Comparison of ENCODE assay signal across 8 cellular contexts in the genomic region with DNA sequence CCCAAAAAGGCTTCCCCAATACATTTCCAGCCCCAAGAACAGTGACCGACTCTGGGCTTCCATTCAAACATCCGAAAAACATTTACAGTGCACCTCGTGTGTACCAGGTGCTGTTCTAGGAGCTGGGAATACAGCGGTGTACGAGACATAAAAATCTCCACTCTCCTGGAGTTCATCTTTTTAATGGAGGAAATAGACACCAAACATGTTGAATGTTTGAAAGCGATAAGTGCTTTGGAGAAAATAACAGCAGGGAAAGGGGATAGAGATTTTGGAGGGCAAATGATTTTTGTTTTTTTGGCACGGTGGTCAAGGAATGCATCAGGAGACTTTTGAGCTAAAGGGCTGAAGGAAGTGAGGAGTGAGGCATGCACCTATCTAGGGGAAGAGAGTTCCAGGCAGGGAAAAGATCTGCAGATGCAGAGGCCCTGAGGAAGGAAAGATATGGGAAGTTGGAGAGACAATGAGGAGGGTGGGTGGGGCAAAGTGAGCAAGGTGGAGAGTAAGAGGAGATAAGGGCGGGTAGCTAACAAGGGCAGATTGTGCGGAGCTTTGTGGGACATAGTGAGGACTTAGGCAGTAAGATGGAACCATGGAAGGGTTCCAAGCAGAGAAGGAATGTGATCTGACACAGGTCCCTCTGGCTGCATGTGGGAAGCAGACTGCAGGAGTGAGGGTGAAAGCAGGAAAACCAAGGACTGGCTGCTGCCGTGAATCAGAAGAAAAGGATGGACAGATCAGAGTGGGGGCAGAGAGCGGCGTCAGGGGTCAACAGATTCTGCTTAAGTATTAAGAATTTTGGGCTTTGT. TPM values are rescaled to one million over a fixed set of nuclear protein-coding genes. Genes with fewer than 3 reads are reported as not detected.
DNase-seq lines count a peak whose midpoint lies in the region; ATAC-seq and TF ChIP-seq lines count a peak whose summit lies in the region.

No MANE protein-coding gene starts in this region.

- no peak for TF ChIP-seq CTCF in activated CD8-positive, alpha-beta T cell treated with anti-CD3 and anti-CD28 coated beads for 36 hours (IDR thresholded peaks at IDR 0.05)
- no peak for TF ChIP-seq CTCF in hepatocyte (IDR thresholded peaks at IDR 0.05; ENCODE audit: poor library complexity)

- H3K79me2 ChIP-seq in hepatocyte = peaks cover 40% of the 10 kb centered on the region

- peaks cover under 1% of the 10 kb centered on the region for H4K20me1 ChIP-seq in hepatocyte (ENCODE audit: insufficient read depth, poor library complexity, severe bottlenecking)

- peak overlapping the region; percentile 86 for H2AFZ ChIP-seq in hepatocyte

- peak overlapping the region; percentile 95 for H3K27ac Mint-ChIP-seq in activated CD8-positive, alpha-beta T cell treated with anti-CD3 and anti-CD28 coated beads for 36 hours
- H3K27ac Mint-ChIP-seq in stimulated activated effector memory CD8-positive, alpha-beta T cell treated with anti-CD3 and anti-CD28 coated beads, Interleukin-12 subunit alpha, Interleukin-12 subunit beta, amount 100 ng/mL, for 72 hours = peak overlapping the region; percentile 93

- no peaks in the 10 kb centered on the region for H3K9me2 ChIP-seq in hepatocyte (replicated peaks; ENCODE audit: insufficient read depth)

- peak overlapping the region; percentile 21 for H3K4me3 ChIP-seq in hepatocyte

- H3K4me3 Mint-ChIP-seq in activated CD8-positive, alpha-beta T cell treated with anti-CD3 and anti-CD28 coated beads for 36 hours = peak overlapping the region; percentile 91
- H3K4me3 Mint-ChIP-seq in stimulated activated effector memory CD8-positive, alpha-beta T cell treated with anti-CD3 and anti-CD28 coated beads, Interleukin-12 subunit alpha, Interleukin-12 subunit beta, amount 100 ng/mL, for 72 hours = peak overlapping the region; percentile 94

- POLR2A ChIA-PET in activated CD8-positive, alpha-beta T cell treated with anti-CD3 and anti-CD28 coated beads for 36 hours (lab: Charles Lee) = interaction anchor here (0.7 to 2.1 kb wide), 5 partner anchors 9 to 124 kb away, joined by 3 to 21 read pairs (median 5); partner anchors contain the start of genes DYRK1B and PSMC4

- H3K4me1 Mint-ChIP-seq in activated CD8-positive, alpha-beta T cell treated with anti-CD3 and anti-CD28 coated beads for 36 hours (ENCODE audit: low read depth) = peaks cover 35% of the 10 kb centered on the region
- H3K4me1 Mint-ChIP-seq in stimulated activated effector memory CD8-positive, alpha-beta T cell treated with anti-CD3 and anti-CD28 coated beads, Interleukin-12 subunit alpha, Interleukin-12 subunit beta, amount 100 ng/mL, for 72 hours = peaks cover 47% of the 10 kb centered on the region

- 45% methylated on average over 12 of the region's 12 CpGs for WGBS in hepatocyte (ENCODE audit: low lambda C conversion rate, missing lambda C conversion rate)

- peak; percentile 25 for DNase-seq in NCI-H146 (lab: John Stamatoyannopoulos, UW)
- DNase-seq in NCI-H146 treated with DMSO at 0.1 percent for 48 hours (lab: John Stamatoyannopoulos, UW; ENCODE audit: unreplicated experiment) = no peak
- no peak for DNase-seq in activated CD8-positive, alpha-beta T cell treated with anti-CD3 and anti-CD28 coated beads for 36 hours
- peak; percentile 35 for DNase-seq in hepatocyte (ENCODE audit: low spot score)
- DNase-seq in stimulated activated effector memory CD8-positive, alpha-beta T cell treated with anti-CD3 and anti-CD28 coated beads, Interleukin-12 subunit alpha, Interleukin-12 subunit beta, amount 100 ng/mL, for 72 hours (ENCODE audit: low spot score in 2 of 2) = no peak
- no peak for DNase-seq in T-helper 9 cell
- DNase-seq in HuH-7.5 (ENCODE audit: low spot score) = no peak

- H3K4me2 ChIP-seq in hepatocyte = peak overlapping the region; percentile 78

- H3K27me3 ChIP-seq in hepatocyte = no peaks in the 10 kb centered on the region

- H3K27ac ChIP-seq in hepatocyte = peak overlapping the region; percentile 93

- no peaks in the 10 kb centered on the region for H3K27me3 Mint-ChIP-seq in activated CD8-positive, alpha-beta T cell treated with anti-CD3 and anti-CD28 coated beads for 36 hours

- no peak for ATAC-seq in activated CD8-positive, alpha-beta T cell treated with anti-CD3 and anti-CD28 coated beads for 36 hours
- ATAC-seq in stimulated activated effector memory CD8-positive, alpha-beta T cell treated with anti-CD3 and anti-CD28 coated beads, Interleukin-12 subunit alpha, Interleukin-12 subunit beta, amount 100 ng/mL, for 72 hours = no peak
- no peak for ATAC-seq in HG03175 (IDR thresholded peaks at IDR 0.05; ENCODE audit: unreplicated experiment)

- H3K4me1 ChIP-seq in hepatocyte (ENCODE audit: insufficient read depth) = peaks cover 22% of the 10 kb centered on the region

- intact Hi-C loops in activated CD8-positive, alpha-beta T cell treated with anti-CD3 and anti-CD28 coated beads for 36 hours (cut with micrococcal nuclease) = no loop called here

- peaks cover 31% of the 10 kb centered on the region for H3K36me3 Mint-ChIP-seq in activated CD8-positive, alpha-beta T cell treated with anti-CD3 and anti-CD28 coated beads for 36 hours (ENCODE audit: low read depth)
- H3K36me3 Mint-ChIP-seq in stimulated activated effector memory CD8-positive, alpha-beta T cell treated with anti-CD3 and anti-CD28 coated beads, Interleukin-12 subunit alpha, Interleukin-12 subunit beta, amount 100 ng/mL, for 72 hours = peaks cover 47% of the 10 kb centered on the region

- no peaks in the 10 kb centered on the region for H3K9me3 ChIP-seq in hepatocyte (ENCODE audit: low read depth)

- CTCF ChIA-PET in activated CD8-positive, alpha-beta T cell treated with anti-CD3 and anti-CD28 coated beads for 36 hours (lab: Charles Lee) = interaction anchor here (2.0 to 5.8 kb wide), 4 partner anchors 13 to 123 kb away, joined by 5 to 37 read pairs (median 18); partner anchors contain the start of genes DYRK1B and PSMC4

- H3K9me3 Mint-ChIP-seq in activated CD8-positive, alpha-beta T cell treated with anti-CD3 and anti-CD28 coated beads for 36 hours = no peaks in the 10 kb centered on the region
- H3K9me3 Mint-ChIP-seq in stimulated activated effector memory CD8-positive, alpha-beta T cell treated with anti-CD3 and anti-CD28 coated beads, Interleukin-12 subunit alpha, Interleukin-12 subunit beta, amount 100 ng/mL, for 72 hours = no peaks in the 10 kb centered on the region

- no peaks in the 10 kb centered on the region for H3K36me3 ChIP-seq in hepatocyte (replicated peaks; ENCODE audit: insufficient read depth, low read depth)

RNA-seq across cellular contexts. Expression of gene FBL, which starts 0.7 kb away (rescaled TPM):
- total RNA-seq in activated CD8-positive, alpha-beta T cell treated with anti-CD3 and anti-CD28 coated beads for 36 hours = 100 to 1,000 TPM; 901 to 905 TPM
- total RNA-seq in hepatocyte = 104 and 126 TPM in 2 replicates
- 69.6 and 79.4 TPM in 2 replicates for polyA plus RNA-seq in hepatocyte

RNA-seq across cellular contexts. Expression of gene DYRK1B, which starts 12.9 kb away (rescaled TPM):
- 1 to 10 TPM; 5.4 to 7.0 TPM for total RNA-seq in activated CD8-positive, alpha-beta T cell treated with anti-CD3 and anti-CD28 coated beads for 36 hours
- 10.5 and 12.2 TPM in 2 replicates for total RNA-seq in hepatocyte
- polyA plus RNA-seq in hepatocyte = 25.7 and 28.0 TPM in 2 replicates

Comparison
In these comparisons a context has a peak if more than half of its experiments do, and no peak if none do; other contexts are left out.
1. DNase-seq: peak in NCI-H146 (single experiment) and hepatocyte (single experiment); none in NCI-H146 treated with DMSO at 0.1 percent for 48 hours (single experiment), activated CD8-positive, alpha-beta T cell treated with anti-CD3 and anti-CD28 coated beads for 36 hours (single experiment), stimulated activated effector memory CD8-positive, alpha-beta T cell treated with anti-CD3 and anti-CD28 coated beads, Interleukin-12 subunit alpha, Interleukin-12 subunit beta, amount 100 ng/mL, for 72 hours (0 of 2), T-helper 9 cell (single experiment) and HuH-7.5 (single experiment).